14 cellular contexts compared by ENCODE assay signal in the genomic region with DNA sequence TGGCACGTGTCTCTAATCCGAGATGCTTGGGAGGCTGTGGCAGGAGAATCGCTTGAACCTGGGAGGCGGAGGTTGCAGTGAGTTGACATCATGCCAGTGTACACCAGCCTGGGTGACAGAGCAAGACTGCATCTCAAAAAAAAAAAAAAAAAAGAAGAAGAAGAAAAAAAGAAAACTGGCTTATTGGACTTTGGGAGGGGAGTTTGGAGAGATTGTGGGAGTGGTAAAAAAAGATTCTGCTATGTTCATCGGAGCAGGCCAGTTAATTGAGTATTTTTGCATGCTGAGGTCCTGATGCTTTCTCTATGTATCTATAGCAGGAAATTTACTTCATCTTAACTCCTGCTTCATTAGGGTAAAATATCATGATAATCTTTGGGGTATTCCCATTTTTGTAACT. TPM values are rescaled to one million over a fixed set of nuclear protein-coding genes. Genes with fewer than 3 reads are reported as not detected.
DNase-seq lines count a peak whose midpoint lies in the region; ATAC-seq and TF ChIP-seq lines count a peak whose summit lies in the region.
"Had no signal": no experiment of that assay in that cellular context is flagged by ENCODE, and none has a peak within 500 bp of the region (broad histone marks: within the 10 kb centered on the region; RNA-seq: fewer than 3 reads in every experiment).

No MANE protein-coding gene starts in this region.

- no peaks in the 10 kb centered on the region for H3K9me2 ChIP-seq in Karpas-422 (replicated peaks; ENCODE audit: insufficient read depth, low read length)

- DNase-seq in CD4-positive, alpha-beta memory T cell = no peak
- DNase-seq in Karpas-422 = peak; percentile 60
- no peak for DNase-seq in progenitor cell of endocrine pancreas (ENCODE audit: low spot score, unreplicated experiment)
- no peak for DNase-seq in ovary
- no peak for DNase-seq in KBM-7
- DNase-seq: activated naive CD8-positive, alpha-beta T cell treated with anti-CD3 and anti-CD28 coated beads, Interleukin-2, amount 10 ng/mL, durations not matched to agents 7 days and 5 days; MV-4-11; NCI-H2171; stimulated activated CD4-positive, alpha-beta T cell treated with anti-CD3 and anti-CD28 coated beads, Interleukin-12 subunit alpha, Interleukin-12 subunit beta, amount 100 ng/mL, for 4 hours; upper lobe of right lung had no signal

- H3K9me3 ChIP-seq in CD4-positive, alpha-beta memory T cell (ENCODE audit: control insufficient read depth in 1 of 2, low read length in 2 of 2) = no peaks in the 10 kb centered on the region
- H3K9me3 ChIP-seq in Karpas-422 (ENCODE audit: low read length) (no peaks in the 10 kb centered on the region), endocrine pancreas (ENCODE audit: control insufficient read depth, low read length) (no peaks in the 10 kb centered on the region), ovary (no peaks in the 10 kb centered on the region)
- H3K9me3 ChIP-seq: BLaER1, upper lobe of right lung had no signal

- TF ChIP-seq POLR2A in ovary (IDR thresholded peaks at IDR 0.05) = no peak

- no peaks in the 10 kb centered on the region for H3K36me3 ChIP-seq in CD4-positive, alpha-beta memory T cell (ENCODE audit: insufficient read depth, low read length)
- H3K36me3 ChIP-seq in Karpas-422 (ENCODE audit: insufficient read depth, low read length) (peaks cover 18% of the 10 kb centered on the region; the same call in 1 of the 2 replicates), endocrine pancreas (ENCODE audit: control insufficient read depth, insufficient read depth, low read length) (no peaks in the 10 kb centered on the region), ovary (no peaks in the 10 kb centered on the region)
- H3K36me3 ChIP-seq: upper lobe of right lung had no signal

- peaks cover 98% of the 10 kb centered on the region for H3K79me2 ChIP-seq in Karpas-422 (ENCODE audit: low read length)

- H3K27ac ChIP-seq in CD4-positive, alpha-beta memory T cell (ENCODE audit: low read depth, low read length) = no peak overlapping the region
- H3K27ac ChIP-seq in Karpas-422 (ENCODE audit: low read length) = peak overlapping the region; percentile 91
- H3K27ac ChIP-seq in ovary = no peak overlapping the region
- H3K27ac ChIP-seq: BLaER1, upper lobe of right lung had no signal

- H3K27me3 ChIP-seq in CD4-positive, alpha-beta memory T cell (ENCODE audit: insufficient read depth, low read length) = no peaks in the 10 kb centered on the region
- H3K27me3 ChIP-seq in Karpas-422 (ENCODE audit: low read length) (no peaks in the 10 kb centered on the region), endocrine pancreas (ENCODE audit: control insufficient read depth, insufficient read depth, low read length) (no peaks in the 10 kb centered on the region), ovary (no peaks in the 10 kb centered on the region)
- H3K27me3 ChIP-seq: BLaER1, upper lobe of right lung had no signal

- H3K4me2 ChIP-seq in Karpas-422 (ENCODE audit: low read depth, low read length, poor library complexity, severe bottlenecking) = peak overlapping the region; percentile 67
- H3K4me2 ChIP-seq: BLaER1 had no signal

- peaks cover 80% of the 10 kb centered on the region for H3K4me1 ChIP-seq in CD4-positive, alpha-beta memory T cell (ENCODE audit: insufficient read depth, low read length)
- H3K4me1 ChIP-seq in Karpas-422 (ENCODE audit: low read length) (peaks cover 97% of the 10 kb centered on the region), endocrine pancreas (ENCODE audit: control insufficient read depth, insufficient read depth, low read length) (peaks cover 22% of the 10 kb centered on the region), ovary (ENCODE audit: insufficient read depth) (peaks cover 3% of the 10 kb centered on the region)

- TF ChIP-seq EP300 in ovary (IDR thresholded peaks at IDR 0.05) = no peak

- peaks cover 5 to 7% of the 10 kb centered on the region in 2 donors for H3K36me3 Mint-ChIP-seq in CD4-positive, alpha-beta memory T cell
- H3K36me3 Mint-ChIP-seq in progenitor cell of endocrine pancreas (ENCODE audit: insufficient read depth) = peaks cover 2% of the 10 kb centered on the region

- in situ Hi-C loops in KBM-7 (cut with MboI; ENCODE audit: low pct_unique_long_range_greater_than_20kb, low sequenced_read_pairs) = no loop called here

- H4K20me1 ChIP-seq in Karpas-422 (ENCODE audit: insufficient read depth, low read depth, low read length) = no peaks in the 10 kb centered on the region

- peaks cover 56 to 93% (median 72%) of the 10 kb centered on the region in 4 donors for H3K4me1 Mint-ChIP-seq in CD4-positive, alpha-beta memory T cell
- peaks cover 25% of the 10 kb centered on the region for H3K4me1 Mint-ChIP-seq in progenitor cell of endocrine pancreas (ENCODE audit: low read depth)

- CTCF ChIA-PET in CD4-positive, alpha-beta memory T cell (lab: Charles Lee; ENCODE audit: partially characterized antibody) = no interaction called here

- intact Hi-C loops in CD4-positive, alpha-beta memory T cell (cut with micrococcal nuclease) = no loop called here
- intact Hi-C loops in ovary (cut with DNase I) = no loop called here

- H3K27me3 Mint-ChIP-seq in CD4-positive, alpha-beta memory T cell = no peaks in the 10 kb centered on the region
- H3K27me3 Mint-ChIP-seq in progenitor cell of endocrine pancreas = no peaks in the 10 kb centered on the region
- H3K27me3 Mint-ChIP-seq: activated naive CD8-positive, alpha-beta T cell treated with anti-CD3 and anti-CD28 coated beads, Interleukin-2, amount 10 ng/mL, durations not matched to agents 7 days and 5 days had no signal

- WGBS in ovary, 3 donors = 66 to 81% (median 75%) methylated on average over 5 of the region's 5 CpGs

- H3K9ac ChIP-seq in Karpas-422 (ENCODE audit: low read length) (peak overlapping the region; percentile 54), endocrine pancreas (ENCODE audit: control insufficient read depth, insufficient read depth, low read length) (no peak overlapping the region)
- H3K9ac ChIP-seq: BLaER1 had no signal

- H3K9me3 Mint-ChIP-seq in CD4-positive, alpha-beta memory T cell = no peaks in the 10 kb centered on the region
- no peaks in the 10 kb centered on the region for H3K9me3 Mint-ChIP-seq in progenitor cell of endocrine pancreas (ENCODE audit: low read depth)
- H3K9me3 Mint-ChIP-seq: activated naive CD8-positive, alpha-beta T cell treated with anti-CD3 and anti-CD28 coated beads, Interleukin-2, amount 10 ng/mL, durations not matched to agents 7 days and 5 days had no signal

- peak overlapping the region in 6 of 8 donors; percentile 9 to 63 (median 42) for H3K4me3 Mint-ChIP-seq in CD4-positive, alpha-beta memory T cell
- no peak overlapping the region for H3K4me3 Mint-ChIP-seq in progenitor cell of endocrine pancreas (ENCODE audit: low read depth)
- H3K4me3 Mint-ChIP-seq: activated naive CD8-positive, alpha-beta T cell treated with anti-CD3 and anti-CD28 coated beads, Interleukin-2, amount 10 ng/mL, durations not matched to agents 7 days and 5 days had no signal

- no peak for TF ChIP-seq CTCF in progenitor cell of endocrine pancreas (IDR thresholded peaks at IDR 0.05; ENCODE audit: unreplicated experiment)
- TF ChIP-seq CTCF in ovary (IDR thresholded peaks at IDR 0.05) = no peak

- ATAC-seq in GM21367 (IDR thresholded peaks at IDR 0.05; ENCODE audit: unreplicated experiment) = no peak
- ATAC-seq in GM19455 (IDR thresholded peaks at IDR 0.05; ENCODE audit: unreplicated experiment) = no peak
- ATAC-seq: upper lobe of right lung had no signal

- POLR2A ChIA-PET in CD4-positive, alpha-beta memory T cell (lab: Charles Lee; ENCODE audit: partially characterized antibody) = no interaction called here

- no peak overlapping the region for H3K4me3 ChIP-seq in CD4-positive, alpha-beta memory T cell (ENCODE audit: low read length in 2 of 2)
- H3K4me3 ChIP-seq in Karpas-422 (ENCODE audit: low read length) (peak overlapping the region; percentile 27; the same call in 1 of the 2 replicates), endocrine pancreas (ENCODE audit: control insufficient read depth, insufficient read depth, low read length) (peak overlapping the region; percentile 12), ovary (no peak overlapping the region)
- H3K4me3 ChIP-seq: BLaER1, upper lobe of right lung had no signal

- no peak overlapping the region for H2AFZ ChIP-seq in Karpas-422 (ENCODE audit: low read length)

- peak overlapping the region in 6 of 7 donors; percentile 38 to 83 (median 71) for H3K27ac Mint-ChIP-seq in CD4-positive, alpha-beta memory T cell
- peak overlapping the region; percentile 21 for H3K27ac Mint-ChIP-seq in progenitor cell of endocrine pancreas
- H3K27ac Mint-ChIP-seq: activated naive CD8-positive, alpha-beta T cell treated with anti-CD3 and anti-CD28 coated beads, Interleukin-2, amount 10 ng/mL, durations not matched to agents 7 days and 5 days had no signal

RNA-seq across cellular contexts. Expression of a gene that starts 11.6 kb away (rescaled TPM):
- 100 to 1,000 TPM; 120 to 121 TPM for total RNA-seq in CD4-positive, alpha-beta memory T cell
- polyA plus RNA-seq in CD4-positive, alpha-beta memory T cell = 100 to 1,000 TPM in 1 of 2 donors, 10 to 100 TPM in 1; 93.5 to 115 TPM
- total RNA-seq in Karpas-422 (2014; rRNA removed; shearing (Covaris generic); ENCODE audit: low replicate concordance) = 218 and 289 TPM in 2 replicates
- 127 and 128 TPM in 2 replicates for total RNA-seq in progenitor cell of endocrine pancreas
- total RNA-seq in ovary = 100 to 1,000 TPM in 2 of 7 donors, 10 to 100 TPM in 5; 51.9 to 115 (median 70.1) TPM
- polyA plus RNA-seq in ovary = 10 to 100 TPM; 33.7 to 68.0 TPM

Comparison
In these comparisons a context has a peak if more than half of its experiments do, and no peak if none do; other contexts are left out.
1. H3K4me3 ChIP-seq: peak in Karpas-422 (single experiment) and endocrine pancreas (single experiment); none in CD4-positive, alpha-beta memory T cell (0 of 2) and ovary (single experiment).